1 cellular context compared by ENCODE assay signal in the genomic region with DNA sequence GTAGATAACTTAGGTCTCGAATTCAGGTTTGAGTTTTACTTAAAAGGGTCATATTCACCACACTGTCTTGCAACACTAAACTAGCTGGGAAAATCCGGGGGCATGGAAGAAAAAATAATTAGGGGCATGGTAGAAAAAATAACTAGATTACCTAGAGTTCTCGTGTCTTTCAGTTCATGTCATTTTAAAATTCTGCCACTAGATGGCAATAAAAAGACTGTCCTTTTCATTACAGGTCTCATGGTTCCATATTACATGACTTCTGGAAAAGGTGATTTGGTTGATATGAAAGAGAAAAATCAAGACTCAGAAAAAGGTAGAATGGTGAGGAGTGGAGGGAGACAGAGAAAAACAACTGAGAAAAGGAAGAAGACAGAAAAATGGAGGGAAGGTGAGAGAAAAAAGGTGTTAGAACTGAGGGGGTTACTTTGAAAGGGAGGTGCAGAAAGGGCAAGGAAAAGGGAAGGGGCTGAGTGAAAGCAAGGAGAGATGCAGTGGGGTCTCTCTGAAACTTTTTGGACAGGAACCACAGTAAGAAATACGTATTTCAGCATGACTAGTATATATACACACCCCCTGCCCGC.
TF ChIP-seq lines count a peak whose summit lies in the region.

No MANE protein-coding gene starts in this region.

TF ChIP-seq in HepG2, 621 proteins besides CTCF, POLR2A, EP300 and RAD21 (continued from another document):
- TF ChIP-seq, protein P1, sequence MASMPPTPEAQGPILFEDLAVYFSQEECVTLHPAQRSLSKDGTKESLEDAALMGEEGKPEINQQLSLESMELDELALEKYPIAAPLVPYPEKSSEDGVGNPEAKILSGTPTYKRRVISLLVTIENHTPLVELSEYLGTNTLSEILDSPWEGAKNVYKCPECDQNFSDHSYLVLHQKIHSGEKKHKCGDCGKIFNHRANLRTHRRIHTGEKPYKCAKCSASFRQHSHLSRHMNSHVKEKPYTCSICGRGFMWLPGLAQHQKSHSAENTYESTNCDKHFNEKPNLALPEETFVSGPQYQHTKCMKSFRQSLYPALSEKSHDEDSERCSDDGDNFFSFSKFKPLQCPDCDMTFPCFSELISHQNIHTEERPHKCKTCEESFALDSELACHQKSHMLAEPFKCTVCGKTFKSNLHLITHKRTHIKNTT (CRISPR knock-in tag; IDR thresholded peaks at IDR 0.05) = no peak
- peak; percentile 32; the same call in 1 of the 2 replicates for TF ChIP-seq MIXL1 (CRISPR knock-in tag; IDR thresholded peaks at IDR 0.05)
- TF ChIP-seq ZNF260 (CRISPR knock-in tag; IDR thresholded peaks at IDR 0.05; ENCODE audit: borderline replicate concordance, low read depth) = no peak
- TF ChIP-seq ZNF530 (CRISPR knock-in tag; IDR thresholded peaks at IDR 0.05; ENCODE audit: low read depth) = no peak
